15 cellular contexts compared by ENCODE assay signal in the genomic region with DNA sequence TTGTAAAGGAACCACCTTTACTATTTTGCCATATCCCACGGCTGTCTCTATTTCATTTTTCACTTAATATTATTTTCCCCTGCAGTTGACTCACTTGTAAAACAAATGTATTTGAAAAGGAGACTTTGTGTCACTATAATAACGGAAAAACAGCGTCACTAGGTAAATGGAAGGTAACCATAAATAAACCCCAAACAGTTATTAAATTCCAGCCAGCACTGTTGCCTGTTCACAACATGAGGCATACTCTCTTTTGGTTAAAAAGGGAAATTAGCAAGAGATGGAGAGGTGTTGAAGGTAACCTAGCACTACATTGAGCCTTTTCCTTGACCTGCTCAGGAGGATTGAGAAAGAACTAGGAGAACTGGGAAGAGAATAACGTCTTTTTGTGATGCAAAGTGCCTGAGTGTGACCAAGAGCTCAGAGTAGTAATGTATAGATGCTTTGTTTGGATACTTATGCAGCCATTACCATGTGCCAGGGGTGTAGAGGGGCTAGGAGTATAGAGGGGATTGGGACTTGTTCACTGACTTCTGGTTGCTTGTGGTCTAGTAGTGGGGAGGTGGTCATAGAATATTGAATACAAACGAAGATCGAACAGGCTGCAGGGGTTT. TPM values are rescaled to one million over a fixed set of nuclear protein-coding genes. Genes with fewer than 3 reads are reported as not detected.
DNase-seq lines count a peak whose midpoint lies in the region; ATAC-seq, FAIRE-seq and TF ChIP-seq lines count a peak whose summit lies in the region.
"Had no signal": no experiment of that assay in that cellular context is flagged by ENCODE, and none has a peak within 500 bp of the region (broad histone marks: within the 10 kb centered on the region; RNA-seq: fewer than 3 reads in every experiment).

No MANE protein-coding gene starts in this region.

- TF ChIP-seq RAD21 in HepG2 (CRISPR knock-in tag; IDR thresholded peaks at IDR 0.05), result no peak

- H3K4me2 ChIP-seq in HepG2 (ENCODE audit: low read depth, low read length), result no peak overlapping the region
- H3K4me2 ChIP-seq in keratinocyte (ENCODE audit: control insufficient read depth, extremely low read depth, insufficient read depth, low read depth, low read length), result no peak overlapping the region

- H3K9ac ChIP-seq in HepG2 (ENCODE audit: insufficient read depth, low read depth, low read length), result no peak overlapping the region
- H3K9ac ChIP-seq in keratinocyte (ENCODE audit: control insufficient read depth, extremely low read depth, insufficient read depth, low read length), result no peak overlapping the region

- intact Hi-C loops in HepG2 (cut with micrococcal nuclease; ENCODE audit: unreplicated experiment) (no loop called here), right lobe of liver (cut with DNase I) (no loop called here)

- BruUV-seq in HepG2 (replicated peaks; lab: Mats Ljungman, UMichigan), result no TSS peak

- H3K27me3 Mint-ChIP-seq in activated naive CD8-positive, alpha-beta T cell treated with anti-CD3 and anti-CD28 coated beads, Interleukin-2, amount 50 U/mL, for 24 hours, result no peaks in the 10 kb centered on the region
- H3K27me3 Mint-ChIP-seq in type B pancreatic cell, result no peaks in the 10 kb centered on the region

- no peak for TF ChIP-seq EP300 in HepG2 (IDR thresholded peaks at IDR 0.05; ENCODE audit: low read depth in 2 of 2, low read length in 2 of 2)
- no peak for TF ChIP-seq EP300 in HepG2 (CRISPR knock-in tag; IDR thresholded peaks at IDR 0.05; ENCODE audit: borderline replicate concordance)

- in situ Hi-C loops in HepG2 (cut with HindIII; ENCODE audit: extremely low pct_ligation_motif_present, low pct_unique_long_range_greater_than_20kb), result no loop called here

- FAIRE-seq in HepG2 (lab: Jason Lieb, UNC), result no peak
- no peak for FAIRE-seq in keratinocyte (lab: Jason Lieb, UNC)
- FAIRE-seq: colon had no signal

- H3K27me3 ChIP-seq in HepG2 (ENCODE audit: control insufficient read depth in 1 of 2, insufficient read depth in 2 of 2, low read length in 2 of 2), result no peaks in the 10 kb centered on the region
- H3K27me3 ChIP-seq in right lobe of liver, result no peaks in the 10 kb centered on the region
- H3K27me3 ChIP-seq in keratinocyte (ENCODE audit: control insufficient read depth, extremely low read depth, insufficient read depth, low read length), result no peaks in the 10 kb centered on the region

- no peak for ATAC-seq in HepG2
- no peak for ATAC-seq in right lobe of liver
- peak; percentile 57 for ATAC-seq in activated naive CD8-positive, alpha-beta T cell treated with anti-CD3 and anti-CD28 coated beads, Interleukin-2, amount 50 U/mL, for 24 hours
- ATAC-seq in GM21786 (IDR thresholded peaks at IDR 0.05; ENCODE audit: unreplicated experiment), result no peak
- ATAC-seq: mucosa of descending colon, sciatic nerve had no signal

- dilution Hi-C loops in keratinocyte (cut with MboI; ENCODE audit: extremely low pct_ligation_motif_present, low sequenced_read_pairs), result no loop called here

- H3K36me3 ChIP-seq in HepG2 (replicated peaks in 1 of 2; ENCODE audit: control insufficient read depth in 1 of 2, insufficient read depth in 2 of 2, low read length in 2 of 2), result no peaks in the 10 kb centered on the region; a peak in 3 of 5 replicates
- no peaks in the 10 kb centered on the region for H3K36me3 ChIP-seq in right lobe of liver
- peaks cover 10 to 31% of the 10 kb centered on the region in 2 experiments for H3K36me3 ChIP-seq in keratinocyte (ENCODE audit: control insufficient read depth in 2 of 2, extremely low read depth in 1 of 2, insufficient read depth in 2 of 2, low read length in 2 of 2)

- CTCF ChIA-PET in HepG2 (lab: Yijun Ruan, JAX; ENCODE audit: low intra/inter-chr PET ratio, low total read pairs), result no interaction called here

- no peak overlapping the region for H2AFZ ChIP-seq in HepG2 (ENCODE audit: low read length)
- H2AFZ ChIP-seq in keratinocyte (ENCODE audit: control insufficient read depth, low read length), result no peak overlapping the region

- TF ChIP-seq POLR2A in HepG2 (IDR thresholded peaks at IDR 0.05; ENCODE audit: insufficient read depth in 1 of 2, low read depth in 2 of 2, low read length in 2 of 2) (no peak), right lobe of liver (IDR thresholded peaks at IDR 0.05) (no peak)

- peak overlapping the region; percentile 3 for H3K4me3 Mint-ChIP-seq in activated naive CD8-positive, alpha-beta T cell treated with anti-CD3 and anti-CD28 coated beads, Interleukin-2, amount 50 U/mL, for 24 hours
- no peak overlapping the region for H3K4me3 Mint-ChIP-seq in type B pancreatic cell

- no peaks in the 10 kb centered on the region for H3K36me3 Mint-ChIP-seq in activated naive CD8-positive, alpha-beta T cell treated with anti-CD3 and anti-CD28 coated beads, Interleukin-2, amount 50 U/mL, for 24 hours (ENCODE audit: low read depth)
- peaks cover 11% of the 10 kb centered on the region for H3K36me3 Mint-ChIP-seq in type B pancreatic cell

- H3K9me3 Mint-ChIP-seq in activated naive CD8-positive, alpha-beta T cell treated with anti-CD3 and anti-CD28 coated beads, Interleukin-2, amount 50 U/mL, for 24 hours, result no peaks in the 10 kb centered on the region
- no peaks in the 10 kb centered on the region for H3K9me3 Mint-ChIP-seq in type B pancreatic cell

- H3K27ac ChIP-seq in HepG2 (ENCODE audit: extremely low read length, insufficient read depth, low read length) (peak overlapping the region; percentile 30), right lobe of liver (no peak overlapping the region), keratinocyte (ENCODE audit: control insufficient read depth, insufficient read depth, low read length) (peak overlapping the region; percentile 60)

- H4K20me1 ChIP-seq in HepG2 (ENCODE audit: insufficient read depth, low read length), result peaks cover 78% of the 10 kb centered on the region
- H4K20me1 ChIP-seq in keratinocyte (ENCODE audit: control insufficient read depth, extremely low read depth, insufficient read depth, low read length), result peaks cover 88% of the 10 kb centered on the region

- H3K4me3 ChIP-seq in HepG2 (replicated peaks in 1 of 3; ENCODE audit: insufficient read depth in 1 of 3, low read depth in 2 of 3, low read length in 3 of 3), result no peak overlapping the region
- no peak overlapping the region for H3K4me3 ChIP-seq in right lobe of liver
- no peak overlapping the region for H3K4me3 ChIP-seq in keratinocyte (ENCODE audit: control insufficient read depth in 2 of 3, extremely low read depth in 1 of 3, insufficient read depth in 2 of 3, low read depth in 1 of 3, low read length in 3 of 3)
- H3K4me3 ChIP-seq: mucosa of descending colon had no signal

- H3K4me1 ChIP-seq in HepG2 (ENCODE audit: insufficient read depth, low read length) (peaks cover 87% of the 10 kb centered on the region), right lobe of liver (peaks cover 0 to 27% (median 14%) of the 10 kb centered on the region in 4 donors), keratinocyte (ENCODE audit: control insufficient read depth, extremely low read depth, insufficient read depth, low read length) (peaks cover 56% of the 10 kb centered on the region)

- H3K4me1 Mint-ChIP-seq in activated naive CD8-positive, alpha-beta T cell treated with anti-CD3 and anti-CD28 coated beads, Interleukin-2, amount 50 U/mL, for 24 hours, result peaks cover 36% of the 10 kb centered on the region
- peaks cover 47% of the 10 kb centered on the region for H3K4me1 Mint-ChIP-seq in type B pancreatic cell (ENCODE audit: unreplicated experiment)

- TF ChIP-seq CTCF in HepG2 (CRISPR knock-in tag; IDR thresholded peaks at IDR 0.05) (no peak), right lobe of liver (IDR thresholded peaks at IDR 0.05) (no peak), keratinocyte (optimal IDR thresholded peaks at IDR 0.05 in 1 of 3, IDR thresholded peaks at IDR 0.05 in 1 of 3, conservative IDR thresholded peaks at IDR 0.05 in 1 of 3; ENCODE audit: extremely low read depth in 1 of 3, insufficient read depth in 2 of 3, low read length in 3 of 3) (no peak), type B pancreatic cell (conservative IDR thresholded peaks at IDR 0.05) (no peak)

- H3K27ac Mint-ChIP-seq in activated naive CD8-positive, alpha-beta T cell treated with anti-CD3 and anti-CD28 coated beads, Interleukin-2, amount 50 U/mL, for 24 hours, result peak overlapping the region; percentile 52
- H3K27ac Mint-ChIP-seq in type B pancreatic cell, result peak overlapping the region; percentile 48

- POLR2A ChIA-PET in HepG2 (lab: Yijun Ruan, JAX), result interaction anchor here (2.6 kb wide), 1 partner anchor 32 kb away, joined by 10 read pairs; no protein-coding TSS in a partner anchor

- H3K79me2 ChIP-seq in HepG2 (ENCODE audit: insufficient read depth, low read length) (peaks cover 95% of the 10 kb centered on the region), keratinocyte (ENCODE audit: control insufficient read depth, insufficient read depth, low read length) (peaks cover 98% of the 10 kb centered on the region)

- 75% methylated on average over 6 of the region's 6 CpGs for WGBS in HepG2 (ENCODE audit: low lambda C conversion rate)
- 61% methylated on average over 6 of the region's 6 CpGs for WGBS in right lobe of liver (ENCODE audit: insufficient coverage, low coverage, low lambda C conversion rate, missing lambda C conversion rate)

- H3K9me3 ChIP-seq in HepG2 (ENCODE audit: low read length), result no peaks in the 10 kb centered on the region
- no peaks in the 10 kb centered on the region for H3K9me3 ChIP-seq in right lobe of liver
- no peaks in the 10 kb centered on the region for H3K9me3 ChIP-seq in keratinocyte (ENCODE audit: control insufficient read depth, low read depth, low read length)
- H3K9me3 ChIP-seq: mucosa of descending colon had no signal

- no peak for DNase-seq in HepG2 (ENCODE audit: low spot score)
- no peak for DNase-seq in right lobe of liver
- no peak for DNase-seq in activated naive CD8-positive, alpha-beta T cell treated with anti-CD3 and anti-CD28 coated beads, Interleukin-2, amount 50 U/mL, for 24 hours
- DNase-seq in keratinocyte (ENCODE audit: low read depth, low spot score), result no peak
- DNase-seq in type B pancreatic cell (ENCODE audit: extremely low spot score, unreplicated experiment), result no peak
- DNase-seq in SK-N-DZ (ENCODE audit: low spot score), result no peak
- DNase-seq in HT-29 (ENCODE audit: low spot score), result no peak
- DNase-seq: activated CD4-positive, alpha-beta T cell treated with anti-CD3 and anti-CD28 coated beads for 4 hours; Kasumi-1; mucosa of descending colon; NCI-H1417 treated with DMSO at 0.1 percent for 48 hours; NCI-H2227 treated with DMSO at 0.1 percent for 48 hours had no signal

- H3K9me1 ChIP-seq in keratinocyte (ENCODE audit: control insufficient read depth, extremely low read depth, insufficient read depth, low read length), result peaks cover 27% of the 10 kb centered on the region

RNA-seq across cellular contexts. Expression of a gene that starts 19.6 kb away (rescaled TPM):
- total RNA-seq in HepG2 (2016; rRNA removed; fragmentation: Illumina TruSeq; extraction: Trizol) (48.8 and 130 TPM in 2 replicates), right lobe of liver (100 to 1,000 TPM in 2 of 6 experiments, 10 to 100 TPM in 4; 48.4 to 109 (median 97.8) TPM), type B pancreatic cell (ENCODE audit: low replicate concordance) (204 and 295 TPM in 2 replicates)
- 13.1 and 13.3 TPM in 2 replicates for total RNA-seq in HepG2 (2016; cell fraction: cytosol; rRNA removed; fragmentation: Illumina TruSeq; extraction: Trizol; ENCODE audit: low read depth)
- 39.2 and 136 TPM in 2 replicates for total RNA-seq in HepG2 (2016; cell fraction: insoluble cytoplasmic fraction; rRNA removed; fragmentation: Illumina TruSeq; extraction: Trizol)
- total RNA-seq in HepG2 (2016; cell fraction: membrane; rRNA removed; fragmentation: Illumina TruSeq; extraction: Trizol), result 18.9 and 22.5 TPM in 2 replicates
- 211 and 228 TPM in 2 replicates for total RNA-seq in HepG2 (2016; cell fraction: nucleus; rRNA removed; fragmentation: Illumina TruSeq; extraction: Trizol)
- polyA plus RNA-seq in HepG2 (2011; rRNA removed) (106 and 126 TPM in 2 replicates), keratinocyte (271 to 566 TPM (median 289 TPM) in 3 replicates)
- 92.4 and 98.4 TPM in 2 replicates for polyA plus RNA-seq in HepG2 (2011; cell fraction: cytosol; rRNA removed)
- polyA plus RNA-seq in HepG2 (2011; cell fraction: nucleus; rRNA removed), result 739 and 796 TPM in 2 replicates
- polyA plus RNA-seq in HepG2 (2012), result 198 and 216 TPM in 2 replicates
- 8.9 and 9.6 TPM in 2 replicates for polyA plus RNA-seq in HepG2 (2016; cell fraction: cytosol; fragmentation: Illumina TruSeq; extraction: Trizol; ENCODE audit: low read depth)
- 41.9 and 44.7 TPM in 2 replicates for polyA plus RNA-seq in HepG2 (2016; cell fraction: insoluble cytoplasmic fraction; fragmentation: Illumina TruSeq; extraction: Trizol; ENCODE audit: low read depth)
- 15.4 and 16.3 TPM in 2 replicates for polyA plus RNA-seq in HepG2 (2016; cell fraction: membrane; fragmentation: Illumina TruSeq; extraction: Trizol; ENCODE audit: low read depth)
- polyA plus RNA-seq in HepG2 (2016; cell fraction: nucleus; fragmentation: Illumina TruSeq; extraction: Trizol; ENCODE audit: insufficient read depth, low read depth), result 270 and 279 TPM in 2 replicates
- 277 and 558 TPM in 2 replicates for polyA minus RNA-seq in HepG2 (2011; rRNA and poly(A)+ RNA removed; ENCODE audit: low replicate concordance)
- 259 and 274 TPM in 2 replicates for polyA minus RNA-seq in HepG2 (2011; cell fraction: cytosol; rRNA and poly(A)+ RNA removed)
- polyA minus RNA-seq in HepG2 (2011; cell fraction: nucleus; rRNA and poly(A)+ RNA removed), result 831 and 1,056 TPM in 2 replicates
- 139 TPM for polyA plus RNA-seq in keratinocyte (2011; ENCODE audit: low read depth)
- polyA plus RNA-seq in keratinocyte (2011; cell fraction: cytosol; rRNA removed), result 224 and 242 TPM in 2 replicates
- 1,762 and 1,792 TPM in 2 replicates for polyA plus RNA-seq in keratinocyte (2011; cell fraction: nucleus; rRNA removed)
- polyA plus RNA-seq in keratinocyte (2012; ENCODE audit: low replicate concordance), result 243 and 645 TPM in 2 replicates
- polyA minus RNA-seq in keratinocyte, result 1,184 to 1,540 TPM (median 1,356 TPM) in 3 replicates
- 873 TPM for polyA minus RNA-seq in keratinocyte (2011; cell fraction: cytosol; rRNA and poly(A)+ RNA removed)
- polyA minus RNA-seq in keratinocyte (2011; cell fraction: nucleus; rRNA and poly(A)+ RNA removed), result 2,395 and 3,178 TPM in 2 replicates
- 23.1 and 24.2 TPM in 2 replicates for polyA plus RNA-seq in SK-N-DZ (2014; cell fraction: cytosol; rRNA removed)
- 22.6 and 25.4 TPM in 2 replicates for polyA plus RNA-seq in SK-N-DZ (2014; cell fraction: nucleus; rRNA removed)
- total RNA-seq in HT-29 (2014; rRNA removed; shearing (Covaris generic)), result 225 and 241 TPM in 2 replicates

Comparison
In these comparisons a context has a peak if more than half of its experiments do, and no peak if none do; other contexts are left out.
1. H3K27ac ChIP-seq: peak in HepG2 (single experiment) and keratinocyte (single experiment); none in right lobe of liver (0 of 3).